30 cellular contexts compared by ENCODE assay signal in the genomic region with DNA sequence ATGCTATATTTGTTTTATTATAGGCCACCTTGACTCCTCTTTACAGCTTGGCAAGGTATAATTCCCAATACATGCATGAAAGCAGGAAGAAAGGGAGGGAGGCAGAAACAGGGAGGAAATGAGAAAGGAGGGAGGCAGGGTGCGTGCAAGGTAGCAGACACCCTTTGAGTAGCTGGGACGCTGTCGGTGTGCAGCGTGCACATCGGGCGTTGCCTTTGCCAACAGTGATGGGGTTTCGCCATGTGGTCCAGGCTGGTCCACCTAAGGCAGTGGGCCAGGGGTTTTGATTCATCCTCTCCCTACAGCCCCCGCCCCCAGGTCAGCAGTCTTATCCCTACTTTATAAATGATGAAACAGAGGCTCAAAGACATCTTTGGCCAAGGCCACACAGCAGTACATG. TPM values are rescaled to one million over a fixed set of nuclear protein-coding genes. Genes with fewer than 3 reads are reported as not detected.
"Had no signal": no experiment of that assay in that cellular context is flagged by ENCODE, and none has a peak within 500 bp of the region (broad histone marks: within the 10 kb centered on the region; RNA-seq: fewer than 3 reads in every experiment).

No MANE protein-coding gene starts in this region.

- H3K27ac ChIP-seq: ovary, parathyroid adenoma, psoas muscle, right lobe of liver, sigmoid colon, stomach, suprapubic skin, testis, tibial artery, transverse colon, upper lobe of left lung had no signal

- H3K27ac Mint-ChIP-seq: naive B cell; naive thymus-derived CD8-positive, alpha-beta T cell; natural killer cell treated with Interleukin-12 subunit alpha and Interleukin-12 subunit beta and Interleukin-15 and Interleukin-18, amount 100 ng/mL, for 72 hours; nephron progenitor cell; stimulated activated effector memory CD8-positive, alpha-beta T cell treated with anti-CD3 and anti-CD28 coated beads, Interleukin-12 subunit alpha, Interleukin-12 subunit beta, amount 100 ng/mL, for 72 hours; stimulated activated naive B cell treated with anti-CD40 and anti-IgM and Interleukin-4, amounts not matched to agents 10 μg/mL and 1 μg/mL and 100 μg/mL, for 72 hours; stimulated activated naive CD8-positive, alpha-beta T cell treated with anti-CD3 and anti-CD28 coated beads, Interleukin-15, Interleukin-2, amounts not matched to agents 100 ng/mL and 50 ng/mL, for 24 hours had no signal

- H3K36me3 Mint-ChIP-seq: naive B cell; naive thymus-derived CD8-positive, alpha-beta T cell; natural killer cell treated with Interleukin-12 subunit alpha and Interleukin-12 subunit beta and Interleukin-15 and Interleukin-18, amount 100 ng/mL, for 72 hours; stimulated activated effector memory CD8-positive, alpha-beta T cell treated with anti-CD3 and anti-CD28 coated beads, Interleukin-12 subunit alpha, Interleukin-12 subunit beta, amount 100 ng/mL, for 72 hours; stimulated activated naive B cell treated with anti-CD40 and anti-IgM and Interleukin-4, amounts not matched to agents 10 μg/mL and 1 μg/mL and 100 μg/mL, for 72 hours had no signal

- H3K36me3 ChIP-seq: ovary, right lobe of liver, sigmoid colon, stomach, suprapubic skin, tibial artery, transverse colon, upper lobe of left lung, vagina had no signal

- H3K79me2 ChIP-seq: parathyroid adenoma had no signal

- H3K9me3 ChIP-seq: ovary, psoas muscle, right lobe of liver, sigmoid colon, stomach, suprapubic skin, testis, tibial artery, transverse colon, upper lobe of left lung, vagina had no signal

- H3K4me3 Mint-ChIP-seq: naive B cell; naive thymus-derived CD8-positive, alpha-beta T cell; natural killer cell treated with Interleukin-12 subunit alpha and Interleukin-12 subunit beta and Interleukin-15 and Interleukin-18, amount 100 ng/mL, for 72 hours; nephron progenitor cell; neural crest cell; stimulated activated effector memory CD8-positive, alpha-beta T cell treated with anti-CD3 and anti-CD28 coated beads, Interleukin-12 subunit alpha, Interleukin-12 subunit beta, amount 100 ng/mL, for 72 hours; stimulated activated naive B cell treated with anti-CD40 and anti-IgM and Interleukin-4, amounts not matched to agents 10 μg/mL and 1 μg/mL and 100 μg/mL, for 72 hours; stimulated activated naive CD8-positive, alpha-beta T cell treated with anti-CD3 and anti-CD28 coated beads, Interleukin-15, Interleukin-2, amounts not matched to agents 100 ng/mL and 50 ng/mL, for 24 hours had no signal

- DNase-seq: naive B cell; naive thymus-derived CD8-positive, alpha-beta T cell; nephron progenitor cell; occipital lobe; ovary; psoas muscle; right cardiac atrium; right lobe of liver; sigmoid colon; small intestine; stimulated activated CD4-positive, alpha-beta T cell treated with anti-CD3 and anti-CD28 coated beads, Interleukin-15, amount 100 ng/mL, for 24 hours; stimulated activated CD4-positive, alpha-beta T cell treated with anti-CD3 and anti-CD28 coated beads, Interleukin-2, amount 100 ng/mL, for 24 hours; stimulated activated CD4-positive, alpha-beta T cell treated with anti-CD3 and anti-CD28 coated beads, Interleukin-2, amount 100 ng/mL, for 48 hours; stimulated activated CD4-positive, alpha-beta T cell treated with anti-CD3 and anti-CD28 coated beads, Interleukin-4, amount 100 ng/mL, for 24 hours; stimulated activated naive B cell treated with anti-CD40 and anti-IgM and Interleukin-4, amounts not matched to agents 10 μg/mL and 1 μg/mL and 100 μg/mL, for 72 hours; stimulated activated naive CD4-positive, alpha-beta T cell treated with Interleukin-2 at 50 U/mL for 16 hours; stomach; testis; tibial artery; transverse colon; upper lobe of left lung had no signal

- H3K4me1 ChIP-seq: parathyroid adenoma, psoas muscle, right lobe of liver, sigmoid colon, suprapubic skin, tibial artery, transverse colon, upper lobe of left lung had no signal

- H3K4me1 Mint-ChIP-seq: naive B cell; naive thymus-derived CD8-positive, alpha-beta T cell; stimulated activated effector memory CD8-positive, alpha-beta T cell treated with anti-CD3 and anti-CD28 coated beads, Interleukin-12 subunit alpha, Interleukin-12 subunit beta, amount 100 ng/mL, for 72 hours; stimulated activated naive B cell treated with anti-CD40 and anti-IgM and Interleukin-4, amounts not matched to agents 10 μg/mL and 1 μg/mL and 100 μg/mL, for 72 hours had no signal

- H3K9ac ChIP-seq: parathyroid adenoma had no signal

- H2AFZ ChIP-seq: parathyroid adenoma had no signal

- H3K9me3 Mint-ChIP-seq: natural killer cell treated with Interleukin-12 subunit alpha and Interleukin-12 subunit beta and Interleukin-15 and Interleukin-18, amount 100 ng/mL, for 72 hours; stimulated activated effector memory CD8-positive, alpha-beta T cell treated with anti-CD3 and anti-CD28 coated beads, Interleukin-12 subunit alpha, Interleukin-12 subunit beta, amount 100 ng/mL, for 72 hours; stimulated activated naive B cell treated with anti-CD40 and anti-IgM and Interleukin-4, amounts not matched to agents 10 μg/mL and 1 μg/mL and 100 μg/mL, for 72 hours; stimulated activated naive CD8-positive, alpha-beta T cell treated with anti-CD3 and anti-CD28 coated beads, Interleukin-15, Interleukin-2, amounts not matched to agents 100 ng/mL and 50 ng/mL, for 24 hours had no signal

- H3K4me3 ChIP-seq: ovary, psoas muscle, right lobe of liver, sigmoid colon, stomach, suprapubic skin, testis, tibial artery, transverse colon, upper lobe of left lung, vagina had no signal

- H3K27me3 ChIP-seq: ovary, right lobe of liver, testis, upper lobe of left lung, vagina had no signal

- ATAC-seq: naive thymus-derived CD8-positive, alpha-beta T cell; psoas muscle; right cardiac atrium; right lobe of liver; stimulated activated naive B cell treated with anti-CD40 and anti-IgM and Interleukin-4, amounts not matched to agents 10 μg/mL and 1 μg/mL and 100 μg/mL, for 72 hours had no signal

RNA-seq across cellular contexts. Expression of gene PHF21B, which starts 25.0 kb away (rescaled TPM):
- total RNA-seq: naive thymus-derived CD8-positive, alpha-beta T cell; osteoblast; renal cortical epithelial cell; right lobe of liver; suprapubic skin; transverse colon had no signal
- polyA plus RNA-seq: naive thymus-derived CD8-positive, alpha-beta T cell had no signal
